ENCODE assay signal across 11 cellular contexts in the genomic region with DNA sequence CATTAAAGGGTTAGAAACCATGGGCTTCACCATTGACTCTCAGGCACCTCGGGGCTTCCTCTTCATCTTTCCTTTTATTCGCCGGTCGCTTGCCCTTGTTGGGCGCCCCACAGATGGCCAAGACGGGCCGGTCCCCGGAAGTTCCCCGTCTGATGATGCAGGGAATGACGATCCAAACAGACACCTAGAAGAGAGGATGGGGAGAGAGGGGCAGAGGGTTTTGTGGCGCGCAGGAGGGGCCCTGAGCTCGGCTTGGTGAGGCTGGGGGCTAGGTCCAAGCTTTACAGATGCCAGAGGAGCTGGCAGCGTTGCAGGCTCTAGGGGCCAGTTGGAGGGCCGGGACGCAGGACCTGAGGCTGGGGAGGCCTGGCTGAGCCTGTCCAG. TPM values are rescaled to one million over a fixed set of nuclear protein-coding genes. Genes with fewer than 3 reads are reported as not detected.
DNase-seq lines count a peak whose midpoint lies in the region; ATAC-seq, FAIRE-seq and TF ChIP-seq lines count a peak whose summit lies in the region.
"Had no signal": no experiment of that assay in that cellular context is flagged by ENCODE, and none has a peak within 500 bp of the region (broad histone marks: within the 10 kb centered on the region; RNA-seq: fewer than 3 reads in every experiment).

No MANE protein-coding gene starts in this region.

- no peak for ATAC-seq in GM18867 (IDR thresholded peaks at IDR 0.05; ENCODE audit: unreplicated experiment)
- no peak for ATAC-seq in GM19395 (IDR thresholded peaks at IDR 0.05; ENCODE audit: unreplicated experiment)
- ATAC-seq: K562 had no signal

- no peak overlapping the region for H3K9ac ChIP-seq in kidney (ENCODE audit: low read length in 2 of 2)

- no peaks in the 10 kb centered on the region for H3K9me3 Mint-ChIP-seq in dendritic cell treated with granulocyte-macrophage colony-stimulating factor and Interleukin-4, amounts not matched to agents 40 ng/mL and 50 ng/mL, for 4 days
- no peaks in the 10 kb centered on the region for H3K9me3 Mint-ChIP-seq in nephron

- no peaks in the 10 kb centered on the region for H3K36me3 Mint-ChIP-seq in dendritic cell treated with granulocyte-macrophage colony-stimulating factor and Interleukin-4, amounts not matched to agents 40 ng/mL and 50 ng/mL, for 4 days (ENCODE audit: low read depth)
- no peaks in the 10 kb centered on the region for H3K36me3 Mint-ChIP-seq in nephron (ENCODE audit: low read depth)

- no peaks in the 10 kb centered on the region for H3K36me3 ChIP-seq in left ventricle myocardium inferior
- H3K36me3 ChIP-seq in right atrium auricular region, result no peaks in the 10 kb centered on the region
- H3K36me3 ChIP-seq in kidney (ENCODE audit: control insufficient read depth in 1 of 2, insufficient read depth in 2 of 2, low read length in 2 of 2), result no peaks in the 10 kb centered on the region

- H3K27me3 ChIP-seq in left ventricle myocardium inferior (ENCODE audit: low read depth) (peaks cover 76% of the 10 kb centered on the region), right atrium auricular region (no peaks in the 10 kb centered on the region)

- intact Hi-C loops in left ventricle myocardium inferior (cut with micrococcal nuclease), result no loop called here
- intact Hi-C loops in dendritic cell treated with granulocyte-macrophage colony-stimulating factor and Interleukin-4, amounts not matched to agents 40 ng/mL and 50 ng/mL, for 4 days (cut with micrococcal nuclease), result no loop called here
- intact Hi-C loops in kidney (cut with DNase I), result no loop called here

- peaks cover 82% of the 10 kb centered on the region for H3K27me3 Mint-ChIP-seq in dendritic cell treated with granulocyte-macrophage colony-stimulating factor and Interleukin-4, amounts not matched to agents 40 ng/mL and 50 ng/mL, for 4 days
- H3K27me3 Mint-ChIP-seq in nephron (ENCODE audit: low read depth), result peaks cover 93% of the 10 kb centered on the region

- TF ChIP-seq CTCF in left ventricle myocardium inferior (IDR thresholded peaks at IDR 0.05; ENCODE audit: borderline replicate concordance), result no peak
- no peak for TF ChIP-seq CTCF in right atrium auricular region (IDR thresholded peaks at IDR 0.05)
- no peak for TF ChIP-seq CTCF in nephron (IDR thresholded peaks at IDR 0.05; ENCODE audit: unreplicated experiment in 3 of 3)
- TF ChIP-seq CTCF in kidney (IDR thresholded peaks at IDR 0.05; ENCODE audit: borderline replicate concordance, extremely low read depth, insufficient read depth), result no peak

- H3K9me3 ChIP-seq in left ventricle myocardium inferior (replicated peaks) (no peaks in the 10 kb centered on the region), right atrium auricular region (no peaks in the 10 kb centered on the region), kidney (ENCODE audit: control insufficient read depth in 1 of 2, low read length in 2 of 2) (no peaks in the 10 kb centered on the region)

- peak overlapping the region; percentile 84 for H3K4me3 Mint-ChIP-seq in dendritic cell treated with granulocyte-macrophage colony-stimulating factor and Interleukin-4, amounts not matched to agents 40 ng/mL and 50 ng/mL, for 4 days
- peak overlapping the region; percentile 63 to 75 (median 66) for H3K4me3 Mint-ChIP-seq in nephron

- DNase-seq in left ventricle myocardium inferior (no peak), right atrium auricular region (ENCODE audit: low spot score) (no peak), activated gamma-delta T cell (lab: John Stamatoyannopoulos, UW) (no peak), kidney (no peak)
- DNase-seq: DND-41 had no signal

- H3K4me1 ChIP-seq in left ventricle myocardium inferior, result peaks cover 22% of the 10 kb centered on the region
- peaks cover 0 to 22% of the 10 kb centered on the region in 2 donors for H3K4me1 ChIP-seq in right atrium auricular region
- H3K4me1 ChIP-seq in kidney (ENCODE audit: control insufficient read depth in 1 of 2, insufficient read depth in 1 of 2, low read depth in 1 of 2, low read length in 2 of 2), result peaks cover 0 to 8% of the 10 kb centered on the region in 2 donors

- H3K27ac Mint-ChIP-seq in dendritic cell treated with granulocyte-macrophage colony-stimulating factor and Interleukin-4, amounts not matched to agents 40 ng/mL and 50 ng/mL, for 4 days, result no peak overlapping the region
- no peak overlapping the region for H3K27ac Mint-ChIP-seq in nephron

- peaks cover 24% of the 10 kb centered on the region for H3K4me1 Mint-ChIP-seq in dendritic cell treated with granulocyte-macrophage colony-stimulating factor and Interleukin-4, amounts not matched to agents 40 ng/mL and 50 ng/mL, for 4 days (ENCODE audit: low read depth)
- H3K4me1 Mint-ChIP-seq in nephron, result peaks cover 7% of the 10 kb centered on the region

- H3K4me3 ChIP-seq in left ventricle myocardium inferior (peak overlapping the region; percentile 71), right atrium auricular region (peak overlapping the region in 1 of 2 donors; percentile 60), kidney (ENCODE audit: low read length in 2 of 2) (peak overlapping the region in 1 of 2 donors; percentile 59)
- H3K4me3 ChIP-seq: K562 had no signal

- FAIRE-seq in kidney (lab: Jason Lieb, UNC), result no peak
- FAIRE-seq: K562 had no signal

- H3K27ac ChIP-seq in left ventricle myocardium inferior (replicated peaks) (no peak overlapping the region), right atrium auricular region (no peak overlapping the region), kidney (ENCODE audit: low read depth in 2 of 2, low read length in 2 of 2) (peak overlapping the region in 1 of 2 donors; percentile 28)

RNA-seq across cellular contexts. Expression of a gene that starts 0.5 kb away (rescaled TPM):
- total RNA-seq in left ventricle myocardium inferior (1.0 TPM), right atrium auricular region (1 to 10 TPM; 1.6 to 2.6 TPM), kidney (5.3 TPM)
- polyA plus RNA-seq in kidney (ENCODE audit: insufficient read depth, low read depth, low replicate concordance), result 1.5 TPM
- total RNA-seq: K562, pulmonary artery endothelial cell had no signal
- polyA plus RNA-seq: K562 had no signal
